Comparison of ENCODE assay signal across 8 cellular contexts in the genomic region with DNA sequence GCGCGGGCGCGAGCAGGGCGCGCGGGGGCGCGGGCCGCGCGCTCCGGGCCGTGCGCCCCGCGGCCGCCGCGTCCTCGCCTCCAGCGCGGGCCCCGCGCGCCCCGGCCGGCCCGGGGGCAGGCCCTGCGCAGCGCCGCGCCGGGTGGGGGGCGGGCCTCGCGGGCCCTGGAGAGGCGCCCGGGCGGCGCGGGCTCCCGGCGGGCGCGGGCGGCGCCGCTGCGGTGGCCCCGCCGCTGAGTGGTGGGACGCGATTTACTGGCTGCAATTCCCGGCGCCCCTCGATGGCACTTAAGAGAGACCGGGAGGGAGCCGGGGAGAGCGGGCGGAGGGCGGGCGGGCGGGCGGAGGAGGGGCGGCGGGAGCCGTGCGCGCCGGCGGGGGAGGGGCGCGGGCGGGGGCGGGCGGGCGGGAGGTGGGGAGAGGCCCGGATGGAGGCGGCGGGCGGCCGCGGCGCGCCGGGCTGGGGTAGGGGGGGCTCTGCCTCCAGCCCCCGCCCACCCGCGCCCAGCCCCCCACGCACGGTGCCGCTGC.
A peak's percentile ranks its signal among the peaks of the same experiment; 100 is the strongest.
DNase-seq lines count a peak whose midpoint lies in the region; ATAC-seq lines count a peak whose summit lies in the region.

No MANE protein-coding gene starts in this region.

- no peaks in the 10 kb centered on the region for H3K27me3 ChIP-seq in layer of hippocampus (ENCODE audit: control insufficient read depth, insufficient read depth, low read length)

- peak overlapping the region; percentile 92 for H3K27ac ChIP-seq in layer of hippocampus (ENCODE audit: low read depth, low read length)

- DNase-seq in 8988T (peak; percentile 70), Daoy (ENCODE audit: low read depth) (peak; percentile 39), NCI-H2029 treated with DMSO at 0.1 percent for 48 hours (lab: John Stamatoyannopoulos, UW) (no peak), NCI-H2029 (lab: John Stamatoyannopoulos, UW) (no peak), mesenteric fat pad (ENCODE audit: low spot score) (no peak)
- DNase-seq in activated T-cell treated with anti-CD3 and anti-CD28 coated beads, Interleukin-2, amount 50 U/mL, for 1 hour: peak; percentile 49

- no peak for ATAC-seq in GM18517 (IDR thresholded peaks at IDR 0.05; ENCODE audit: unreplicated experiment)

Comparison
In these comparisons a context has a peak if more than half of its experiments do, and no peak if none do; other contexts are left out.
1. DNase-seq: peak in 8988T (single experiment), Daoy (single experiment) and activated T-cell treated with anti-CD3 and anti-CD28 coated beads, Interleukin-2, amount 50 U/mL, for 1 hour (single experiment); none in NCI-H2029 treated with DMSO at 0.1 percent for 48 hours (single experiment), NCI-H2029 (single experiment) and mesenteric fat pad (single experiment).